In the genomic region with DNA sequence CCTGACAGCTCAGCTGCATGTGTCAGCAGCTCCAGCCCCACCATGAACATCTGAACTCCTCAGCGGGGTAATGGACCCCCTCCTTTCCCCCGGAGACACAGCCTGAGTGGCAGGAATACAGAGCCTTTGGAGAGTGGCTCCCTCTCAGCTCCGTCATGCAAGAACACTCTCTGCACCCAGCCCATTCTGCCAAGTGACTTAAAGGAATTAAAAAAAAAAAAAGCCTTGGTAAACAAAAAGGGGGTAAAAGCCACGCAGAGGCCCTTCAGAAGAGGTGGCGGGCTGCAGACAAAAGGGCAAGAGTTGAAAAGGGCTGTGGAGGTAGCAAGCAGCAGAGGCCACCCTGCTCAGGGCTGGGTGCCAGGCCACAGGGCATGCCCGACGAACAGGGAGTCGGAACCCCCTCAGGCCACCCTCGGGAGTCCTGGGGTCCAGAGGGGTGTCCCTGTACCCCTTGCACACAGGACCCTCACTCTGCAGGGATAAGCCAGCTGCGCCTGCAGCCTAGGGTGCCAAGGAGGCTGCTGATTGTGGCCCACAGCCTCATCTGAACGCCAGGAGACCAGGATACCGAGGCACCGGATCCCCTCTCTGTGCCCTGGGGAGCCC, we compare ENCODE assay signal across 30 cellular contexts.
A peak's percentile ranks its signal among the peaks of the same experiment; 100 is the strongest.
DNase-seq lines count a peak whose midpoint lies in the region; TF ChIP-seq lines count a peak whose summit lies in the region.
"Had no signal": no experiment of that assay in that cellular context is flagged by ENCODE, and none has a peak within 500 bp of the region (broad histone marks: within the 10 kb centered on the region; RNA-seq: fewer than 3 reads in every experiment).

No MANE protein-coding gene starts in this region.

- H3K27me3 Mint-ChIP-seq in MCF 10A (ENCODE audit: insufficient read depth, unreplicated experiment) (no peaks in the 10 kb centered on the region), nephron (ENCODE audit: low read depth) (peaks cover 11% of the 10 kb centered on the region)
- H3K27me3 Mint-ChIP-seq: activated CD4-positive, alpha-beta memory T cell treated with anti-CD3 and anti-CD28 coated beads for 36 hours; activated T-helper 17 cell treated with anti-CD3 and anti-CD28 coated beads, Interleukin-2, amount 50 U/mL, for 72 hours; stimulated activated naive CD8-positive, alpha-beta T cell treated with anti-CD3 and anti-CD28 coated beads, Interleukin-15, Interleukin-2, amounts not matched to agents 100 ng/mL and 50 ng/mL, for 24 hours had no signal

- H3K27ac Mint-ChIP-seq in MCF 10A (ENCODE audit: low read depth, unreplicated experiment) (no peak overlapping the region), nephron (peak overlapping the region; percentile 57 to 69 (median 65))
- H3K27ac Mint-ChIP-seq: activated CD4-positive, alpha-beta memory T cell treated with anti-CD3 and anti-CD28 coated beads for 36 hours; activated T-helper 17 cell treated with anti-CD3 and anti-CD28 coated beads, Interleukin-2, amount 50 U/mL, for 72 hours; IgD-negative memory B cell; stimulated activated naive CD8-positive, alpha-beta T cell treated with anti-CD3 and anti-CD28 coated beads, Interleukin-15, Interleukin-2, amounts not matched to agents 100 ng/mL and 50 ng/mL, for 24 hours had no signal

- CTCF ChIA-PET in MCF 10A (lab: Yijun Ruan, JAX) (interaction anchor here (1.1 kb wide), 1 partner anchor 18 kb away, joined by 3 read pairs; no protein-coding TSS in a partner anchor), HEK293T (lab: Yijun Ruan, JAX) (no interaction called here)

- no peak for TF ChIP-seq POLR2A in breast epithelium (IDR thresholded peaks at IDR 0.05)

- DNase-seq in MCF 10A (ENCODE audit: unreplicated experiment) = no peak
- no peak for DNase-seq in breast epithelium (ENCODE audit: low spot score in 2 of 2)
- no peak for DNase-seq in WERI-Rb-1
- no peak for DNase-seq in C1 segment of cervical spinal cord (lab: John Stamatoyannopoulos, UW)
- no peak for DNase-seq in coronary artery (ENCODE audit: low spot score)
- no peak for DNase-seq in HEK293T (ENCODE audit: extremely low spot score)
- DNase-seq: ACHN; activated CD4-positive, alpha-beta memory T cell treated with anti-CD3 and anti-CD28 coated beads for 36 hours; activated CD8-positive, alpha-beta memory T cell treated with anti-CD3 and anti-CD28 coated beads, Interleukin-2, amount 50 U/mL, for 48 hours; activated naive CD4-positive, alpha-beta T cell treated with anti-CD3 and anti-CD28 coated beads, Interleukin-2, amount 50 U/mL, for 16 hours; amygdala; BE2C; COR-L47; gastrocnemius medialis; GF-D8; left colon; mesenchymal stem cell; NCI-H1105 treated with DMSO at 0.1 percent for 48 hours; NCI-H226; NCI-H748 treated with DMSO at 0.1 percent for 48 hours; nucleus accumbens had no signal

- POLR2A ChIA-PET in MCF 10A (lab: Yijun Ruan, JAX) (no interaction called here), HEK293T (lab: Yijun Ruan, JAX) (no interaction called here)

- H3K4me1 Mint-ChIP-seq in MCF 10A (ENCODE audit: insufficient read depth, unreplicated experiment) = no peaks in the 10 kb centered on the region
- H3K4me1 Mint-ChIP-seq in nephron = peaks cover 53% of the 10 kb centered on the region
- H3K4me1 Mint-ChIP-seq: activated T-helper 17 cell treated with anti-CD3 and anti-CD28 coated beads, Interleukin-2, amount 50 U/mL, for 72 hours had no signal

- H3K36me3 ChIP-seq in breast epithelium (no peaks in the 10 kb centered on the region), WERI-Rb-1 (no peaks in the 10 kb centered on the region)
- H3K36me3 ChIP-seq: BE2C, cardiac muscle cell, gastrocnemius medialis, tibial nerve had no signal

- no peak for TF ChIP-seq CTCF in MCF 10A (IDR thresholded peaks at IDR 0.05; ENCODE audit: unreplicated experiment)
- TF ChIP-seq CTCF in breast epithelium (IDR thresholded peaks at IDR 0.05) = no peak
- no peak for TF ChIP-seq CTCF in WERI-Rb-1 (IDR thresholded peaks at IDR 0.05; ENCODE audit: low read depth, low read length)
- TF ChIP-seq CTCF in nephron (IDR thresholded peaks at IDR 0.05; ENCODE audit: unreplicated experiment in 3 of 3) = no peak
- no peak for TF ChIP-seq CTCF in coronary artery (IDR thresholded peaks at IDR 0.05)

- H3K4me1 ChIP-seq in breast epithelium = no peaks in the 10 kb centered on the region
- H3K4me1 ChIP-seq: BE2C had no signal

- H3K4me3 Mint-ChIP-seq in MCF 10A (ENCODE audit: unreplicated experiment) (no peak overlapping the region), nephron (no peak overlapping the region)
- H3K4me3 Mint-ChIP-seq: activated CD4-positive, alpha-beta memory T cell treated with anti-CD3 and anti-CD28 coated beads for 36 hours; activated T-helper 17 cell treated with anti-CD3 and anti-CD28 coated beads, Interleukin-2, amount 50 U/mL, for 72 hours; IgD-negative memory B cell; stimulated activated naive CD8-positive, alpha-beta T cell treated with anti-CD3 and anti-CD28 coated beads, Interleukin-15, Interleukin-2, amounts not matched to agents 100 ng/mL and 50 ng/mL, for 24 hours had no signal

- no peaks in the 10 kb centered on the region for H3K27me3 ChIP-seq in breast epithelium
- no peaks in the 10 kb centered on the region for H3K27me3 ChIP-seq in WERI-Rb-1 (ENCODE audit: insufficient read depth, low read depth, severe bottlenecking)
- H3K27me3 ChIP-seq: BE2C, cardiac muscle cell, gastrocnemius medialis, hepatocyte, tibial nerve had no signal

- H3K9me3 ChIP-seq in breast epithelium (no peaks in the 10 kb centered on the region), WERI-Rb-1 (ENCODE audit: severe bottlenecking) (no peaks in the 10 kb centered on the region)
- H3K9me3 ChIP-seq: BE2C, gastrocnemius medialis, tibial nerve had no signal

- intact Hi-C loops in MCF 10A (cut with micrococcal nuclease) (no loop called here), breast epithelium (cut with DNase I; ENCODE audit: low total_unique reads) (no loop called here)

- no peaks in the 10 kb centered on the region for H3K36me3 Mint-ChIP-seq in MCF 10A (ENCODE audit: insufficient read depth, unreplicated experiment)
- no peaks in the 10 kb centered on the region for H3K36me3 Mint-ChIP-seq in nephron (ENCODE audit: low read depth)
- H3K36me3 Mint-ChIP-seq: activated CD4-positive, alpha-beta memory T cell treated with anti-CD3 and anti-CD28 coated beads for 36 hours; IgD-negative memory B cell had no signal

- H3K9me3 Mint-ChIP-seq in MCF 10A (ENCODE audit: unreplicated experiment) (peaks cover 7% of the 10 kb centered on the region), nephron (no peaks in the 10 kb centered on the region)
- H3K9me3 Mint-ChIP-seq: activated CD4-positive, alpha-beta memory T cell treated with anti-CD3 and anti-CD28 coated beads for 36 hours; activated T-helper 17 cell treated with anti-CD3 and anti-CD28 coated beads, Interleukin-2, amount 50 U/mL, for 72 hours; IgD-negative memory B cell; stimulated activated naive CD8-positive, alpha-beta T cell treated with anti-CD3 and anti-CD28 coated beads, Interleukin-15, Interleukin-2, amounts not matched to agents 100 ng/mL and 50 ng/mL, for 24 hours had no signal

- no peak overlapping the region for H3K4me3 ChIP-seq in breast epithelium
- no peak overlapping the region for H3K4me3 ChIP-seq in WERI-Rb-1 (ENCODE audit: low read depth, low read length)
- H3K4me3 ChIP-seq in coronary artery = no peak overlapping the region
- H3K4me3 ChIP-seq: cardiac muscle cell, gastrocnemius medialis, hepatocyte, skin epidermis, tibial nerve had no signal

- TSS peak; percentile 50 for BruUV-seq in MCF 10A (replicated peaks; lab: Mats Ljungman, UMichigan)

- H3K27ac ChIP-seq in breast epithelium (no peak overlapping the region), WERI-Rb-1 (0 out of 2 replicates have a peak overlapping the region, but pooled peaks have one; percentile 10), coronary artery (no peak overlapping the region)
- H3K27ac ChIP-seq: cardiac muscle cell, hepatocyte, RWPE1, skin epidermis had no signal

TF ChIP-seq in HEK293T, 16 proteins besides CTCF, POLR2A, EP300 and RAD21:
- TF ChIP-seq ZNF384 (IDR thresholded peaks at IDR 0.05) (no peak), L3MBTL2 (conservative IDR thresholded peaks at IDR 0.05) (no peak), FOXK2 (IDR thresholded peaks at IDR 0.05) (no peak), CTBP1 (IDR thresholded peaks at IDR 0.05; ENCODE audit: borderline replicate concordance) (no peak), LEF1 (IDR thresholded peaks at IDR 0.05; ENCODE audit: borderline replicate concordance) (no peak), SP1 (IDR thresholded peaks at IDR 0.05) (no peak), ELF4 (IDR thresholded peaks at IDR 0.05) (no peak), BHLHE40 (IDR thresholded peaks at IDR 0.05; ENCODE audit: borderline replicate concordance) (no peak), FOXA1 (IDR thresholded peaks at IDR 0.05) (no peak), HDGF (IDR thresholded peaks at IDR 0.05; ENCODE audit: borderline replicate concordance) (no peak), FOXM1 (IDR thresholded peaks at IDR 0.05; ENCODE audit: borderline replicate concordance) (no peak)
- TF ChIP-seq, protein P1, sequence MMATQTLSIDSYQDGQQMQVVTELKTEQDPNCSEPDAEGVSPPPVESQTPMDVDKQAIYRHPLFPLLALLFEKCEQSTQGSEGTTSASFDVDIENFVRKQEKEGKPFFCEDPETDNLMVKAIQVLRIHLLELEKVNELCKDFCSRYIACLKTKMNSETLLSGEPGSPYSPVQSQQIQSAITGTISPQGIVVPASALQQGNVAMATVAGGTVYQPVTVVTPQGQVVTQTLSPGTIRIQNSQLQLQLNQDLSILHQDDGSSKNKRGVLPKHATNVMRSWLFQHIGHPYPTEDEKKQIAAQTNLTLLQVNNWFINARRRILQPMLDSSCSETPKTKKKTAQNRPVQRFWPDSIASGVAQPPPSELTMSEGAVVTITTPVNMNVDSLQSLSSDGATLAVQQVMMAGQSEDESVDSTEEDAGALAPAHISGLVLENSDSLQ (IDR thresholded peaks at IDR 0.05) = no peak
